8 cellular contexts compared by ENCODE assay signal in genomic region chr1:2049517-2050481, GRCh38. TPM values are rescaled to one million over a fixed set of nuclear protein-coding genes. Genes with fewer than 3 reads are reported as not detected.
DNase-seq lines count a peak whose midpoint lies in the region; ATAC-seq and TF ChIP-seq lines count a peak whose summit lies in the region.

PRKCZ (plus strand) TSS chr1:2050411; CDS start chr1:2050631, 220 bp downstream.

- ATAC-seq in GM21526 (IDR thresholded peaks at IDR 0.05; ENCODE audit: low FRiP score, unreplicated experiment), result peak; percentile 77

- H3K4me3 ChIP-seq in BLaER1, result peak within 1 kb of the TSS; percentile 67
- peak within 1 kb of the TSS; percentile 61 for H3K4me3 ChIP-seq in colonic mucosa
- H3K4me3 ChIP-seq in lower leg skin (ENCODE audit: low read depth, poor library complexity, severe bottlenecking), result peak within 1 kb of the TSS; percentile 33

- intact Hi-C loops in colonic mucosa (cut with DNase I) (no loop called here), lower leg skin (cut with DNase I; ENCODE audit: low total_unique reads) (loop anchor here (5.0 kb wide), 1 partner anchor 92 kb away; no protein-coding TSS in a partner anchor)

- H3K27me3 ChIP-seq in BLaER1, result peaks cover 59% of the 10 kb centered on the region
- H3K27me3 ChIP-seq in colonic mucosa, result peaks cover 4% of the 10 kb centered on the region

- DNase-seq in NCI-H2081 (lab: John Stamatoyannopoulos, UW) (peak; percentile 92 to 93), colonic mucosa (peak; percentile 94), lower leg skin (ENCODE audit: low spot score in 2 of 2) (peak; percentile 81 to 96), T1000 (lab: John Stamatoyannopoulos, UW) (no peak)
- peak; percentile 94 to 95 for DNase-seq in activated CD4-positive, alpha-beta T cell treated with anti-CD3 and anti-CD28 coated beads for 4 hours
- DNase-seq in stimulated activated CD8-positive, alpha-beta memory T cell treated with anti-CD3 and anti-CD28 coated beads, Interleukin-12 subunit alpha, Interleukin-12 subunit beta, amount 100 ng/mL, for 24 hours (ENCODE audit: extremely low read depth), result peak; percentile 84

- peak within 1 kb of the TSS; percentile 90 for H3K4me2 ChIP-seq in BLaER1

- TF ChIP-seq CTCF in colonic mucosa (IDR thresholded peaks at IDR 0.05) (peak; percentile 24), lower leg skin (IDR thresholded peaks at IDR 0.05) (no peak)

- no peaks in the 10 kb centered on the region for H3K36me3 ChIP-seq in BLaER1
- H3K36me3 ChIP-seq in colonic mucosa, result no peaks in the 10 kb centered on the region

- H3K9ac ChIP-seq in BLaER1 (peak within 1 kb of the TSS; percentile 55), colonic mucosa (ENCODE audit: low read depth in 2 of 2, low read length in 2 of 2) (peak within 1 kb of the TSS; percentile 71 to 79)

- peaks cover 98% of the 10 kb centered on the region for H3K4me1 ChIP-seq in BLaER1
- peaks cover 23% of the 10 kb centered on the region for H3K4me1 ChIP-seq in colonic mucosa

- H3K27ac ChIP-seq in BLaER1 (no peak within 1 kb of the TSS), colonic mucosa (peak within 1 kb of the TSS; percentile 64)

- H3K9me3 ChIP-seq in BLaER1 (no peaks in the 10 kb centered on the region), colonic mucosa (no peaks in the 10 kb centered on the region)

- 5 to 7% methylated on average over 27 to 55 of the region's 98 CpGs for WGBS in lower leg skin, 2 donors

- no peak for TF ChIP-seq POLR2A in lower leg skin (IDR thresholded peaks at IDR 0.05)

- peaks cover 15% of the 10 kb centered on the region for H4K20me1 ChIP-seq in BLaER1

RNA-seq across cellular contexts. Expression of gene PRKCZ, which starts in this region (rescaled TPM):
- total RNA-seq in colonic mucosa (10 to 100 TPM; 50.4 to 72.2 TPM), lower leg skin (10 to 100 TPM; 25.9 to 32.2 (median 26.8) TPM)
